ENCODE assay signal across 17 cellular contexts in genomic region chr11:96179905-96180304, GRCh38.
DNase-seq lines count a peak whose midpoint lies in the region; ATAC-seq and TF ChIP-seq lines count a peak whose summit lies in the region.
"Had no signal": no experiment of that assay in that cellular context is flagged by ENCODE, and none has a peak within 500 bp of the region (broad histone marks: within the 10 kb centered on the region; RNA-seq: fewer than 3 reads in every experiment).

No MANE protein-coding gene starts in this region.

- H3K4me1 Mint-ChIP-seq in activated naive CD4-positive, alpha-beta T cell treated with anti-CD3 and anti-CD28 coated beads, Interleukin-2, amount 50 U/mL, for 24 hours, result peaks cover 91% of the 10 kb centered on the region
- peaks cover 73% of the 10 kb centered on the region for H3K4me1 Mint-ChIP-seq in WTC11
- peaks cover 20% of the 10 kb centered on the region for H3K4me1 Mint-ChIP-seq in activated T-helper 2 cell treated with anti-CD3 and anti-CD28 coated beads, Interferon-gamma antibody, Interleukin-2, Interleukin-4, amounts not matched to agents 10 μg/mL and 5 μg/mL and 100 μg/mL, durations not matched to agents 14 hours and 24 hours and 36 hours (ENCODE audit: low read depth)

- intact Hi-C loops in activated T-helper 2 cell treated with anti-CD3 and anti-CD28 coated beads, Interferon-gamma antibody, Interleukin-2, Interleukin-4, amounts not matched to agents 10 μg/mL and 5 μg/mL and 100 μg/mL, durations not matched to agents 14 hours and 24 hours and 36 hours (cut with micrococcal nuclease), result no loop called here

- no peak overlapping the region for H3K4me3 ChIP-seq in neural cell (ENCODE audit: low read length)
- H3K4me3 ChIP-seq: A549, lower lobe of right lung had no signal

- no peak overlapping the region for H3K4me2 ChIP-seq in neural cell (ENCODE audit: low read length)
- H3K4me2 ChIP-seq: A549 had no signal

- peak; percentile 33 for ATAC-seq in HG02610 (IDR thresholded peaks at IDR 0.05; ENCODE audit: unreplicated experiment)
- peak; percentile 36 for ATAC-seq in WTC11
- ATAC-seq: A549; activated CD8-positive, alpha-beta memory T cell treated with anti-CD3 and anti-CD28 coated beads, Interleukin-2, amount 10 ng/mL, durations not matched to agents 7 days and 5 days; esophagus mucosa; lower lobe of right lung; natural killer cell treated with Interleukin-12 subunit alpha and Interleukin-12 subunit beta and Interleukin-15 and Interleukin-18, amount 100 ng/mL, for 72 hours; stimulated activated naive CD8-positive, alpha-beta T cell treated with anti-CD3 and anti-CD28 coated beads, Interleukin-15, amount 100 ng/mL, for 72 hours had no signal

- no peak for DNase-seq in activated naive CD4-positive, alpha-beta T cell treated with Interleukin-2 at 50 U/mL for 16 hours
- DNase-seq in WTC11 (ENCODE audit: low spot score), result no peak
- DNase-seq in activated T-helper 2 cell treated with anti-CD3 and anti-CD28 coated beads, Interferon-gamma antibody, Interleukin-2, Interleukin-4, amounts not matched to agents 10 μg/mL and 5 μg/mL and 100 μg/mL, durations not matched to agents 14 hours and 24 hours and 36 hours (ENCODE audit: low spot score), result no peak
- DNase-seq in central memory CD4-positive, alpha-beta T cell, result no peak
- no peak for DNase-seq in pons (ENCODE audit: low spot score)
- DNase-seq: activated CD8-positive, alpha-beta memory T cell treated with anti-CD3 and anti-CD28 coated beads, Interleukin-2, amount 10 ng/mL, durations not matched to agents 7 days and 5 days; activated naive CD4-positive, alpha-beta T cell treated with anti-CD3 and anti-CD28 coated beads for 36 hours; lower lobe of right lung; NCI-H1436 treated with DMSO at 0.1 percent for 48 hours; stimulated activated naive CD8-positive, alpha-beta T cell treated with anti-CD3 and anti-CD28 coated beads, Interleukin-15, amount 100 ng/mL, for 72 hours had no signal

- H3K36me3 ChIP-seq in neural cell (ENCODE audit: insufficient read depth, low read length), result no peaks in the 10 kb centered on the region
- H3K36me3 ChIP-seq: lower lobe of right lung had no signal

- POLR2A ChIA-PET in WTC11 (lab: Charles Lee), result interaction anchor here (0.7 kb wide), 1 partner anchor 26 kb away, joined by 3 read pairs; no protein-coding TSS in a partner anchor

- H3K27ac Mint-ChIP-seq in activated naive CD4-positive, alpha-beta T cell treated with anti-CD3 and anti-CD28 coated beads, Interleukin-2, amount 50 U/mL, for 24 hours, result peak overlapping the region; percentile 72
- H3K27ac Mint-ChIP-seq in WTC11, result peak overlapping the region; percentile 55
- H3K27ac Mint-ChIP-seq in activated T-helper 2 cell treated with anti-CD3 and anti-CD28 coated beads, Interferon-gamma antibody, Interleukin-2, Interleukin-4, amounts not matched to agents 10 μg/mL and 5 μg/mL and 100 μg/mL, durations not matched to agents 14 hours and 24 hours and 36 hours, result no peak overlapping the region
- H3K27ac Mint-ChIP-seq: activated CD8-positive, alpha-beta memory T cell treated with anti-CD3 and anti-CD28 coated beads, Interleukin-2, amount 10 ng/mL, durations not matched to agents 7 days and 5 days; activated naive CD4-positive, alpha-beta T cell treated with anti-CD3 and anti-CD28 coated beads for 36 hours had no signal

- TF ChIP-seq EP300 in neural cell (conservative IDR thresholded peaks at IDR 0.05; ENCODE audit: poor library complexity, severe bottlenecking), result no peak

- H3K27ac ChIP-seq in neural cell (ENCODE audit: low read length), result peak overlapping the region; percentile 76
- H3K27ac ChIP-seq: A549, lower lobe of right lung had no signal

- no peak overlapping the region for H2AFZ ChIP-seq in neural cell (ENCODE audit: low read depth, low read length)

- H3K36me3 Mint-ChIP-seq in activated naive CD4-positive, alpha-beta T cell treated with anti-CD3 and anti-CD28 coated beads, Interleukin-2, amount 50 U/mL, for 24 hours, result peaks cover 27% of the 10 kb centered on the region
- H3K36me3 Mint-ChIP-seq in WTC11, result no peaks in the 10 kb centered on the region; the same call in 1 of the 2 replicates
- peaks cover 25% of the 10 kb centered on the region for H3K36me3 Mint-ChIP-seq in activated T-helper 2 cell treated with anti-CD3 and anti-CD28 coated beads, Interferon-gamma antibody, Interleukin-2, Interleukin-4, amounts not matched to agents 10 μg/mL and 5 μg/mL and 100 μg/mL, durations not matched to agents 14 hours and 24 hours and 36 hours (ENCODE audit: low read depth)
- H3K36me3 Mint-ChIP-seq: natural killer cell treated with Interleukin-12 subunit alpha and Interleukin-12 subunit beta and Interleukin-15 and Interleukin-18, amount 100 ng/mL, for 72 hours had no signal

- no peaks in the 10 kb centered on the region for H3K27me3 ChIP-seq in neural cell (ENCODE audit: insufficient read depth, low read depth, low read length)

- no peaks in the 10 kb centered on the region for H3K9me3 Mint-ChIP-seq in activated naive CD4-positive, alpha-beta T cell treated with anti-CD3 and anti-CD28 coated beads, Interleukin-2, amount 50 U/mL, for 24 hours
- no peaks in the 10 kb centered on the region for H3K9me3 Mint-ChIP-seq in WTC11
- H3K9me3 Mint-ChIP-seq in activated T-helper 2 cell treated with anti-CD3 and anti-CD28 coated beads, Interferon-gamma antibody, Interleukin-2, Interleukin-4, amounts not matched to agents 10 μg/mL and 5 μg/mL and 100 μg/mL, durations not matched to agents 14 hours and 24 hours and 36 hours, result no peaks in the 10 kb centered on the region
- H3K9me3 Mint-ChIP-seq: activated naive CD4-positive, alpha-beta T cell treated with anti-CD3 and anti-CD28 coated beads for 36 hours; CD14-positive monocyte; natural killer cell treated with Interleukin-12 subunit alpha and Interleukin-12 subunit beta and Interleukin-15 and Interleukin-18, amount 100 ng/mL, for 72 hours; stimulated activated naive CD8-positive, alpha-beta T cell treated with anti-CD3 and anti-CD28 coated beads, Interleukin-15, amount 100 ng/mL, for 72 hours had no signal

- H3K79me2 ChIP-seq in neural cell (replicated peaks; ENCODE audit: insufficient read depth, low read length), result no peaks in the 10 kb centered on the region

- H3K9ac ChIP-seq in neural cell (ENCODE audit: low read length), result no peak overlapping the region

- peaks cover 10% of the 10 kb centered on the region for H3F3A ChIP-seq in neural cell (ENCODE audit: insufficient read depth, low read length, poor library complexity, severe bottlenecking)

- no peaks in the 10 kb centered on the region for H3K9me2 ChIP-seq in neural cell (ENCODE audit: insufficient read depth, low read length)

- no peaks in the 10 kb centered on the region for H4K20me1 ChIP-seq in neural cell (ENCODE audit: insufficient read depth)

- H3K4me3 Mint-ChIP-seq in activated naive CD4-positive, alpha-beta T cell treated with anti-CD3 and anti-CD28 coated beads, Interleukin-2, amount 50 U/mL, for 24 hours, result no peak overlapping the region
- H3K4me3 Mint-ChIP-seq in WTC11, result no peak overlapping the region
- no peak overlapping the region for H3K4me3 Mint-ChIP-seq in activated T-helper 2 cell treated with anti-CD3 and anti-CD28 coated beads, Interferon-gamma antibody, Interleukin-2, Interleukin-4, amounts not matched to agents 10 μg/mL and 5 μg/mL and 100 μg/mL, durations not matched to agents 14 hours and 24 hours and 36 hours (ENCODE audit: low read depth)
- H3K4me3 Mint-ChIP-seq: activated CD8-positive, alpha-beta memory T cell treated with anti-CD3 and anti-CD28 coated beads, Interleukin-2, amount 10 ng/mL, durations not matched to agents 7 days and 5 days; activated naive CD4-positive, alpha-beta T cell treated with anti-CD3 and anti-CD28 coated beads for 36 hours; CD14-positive monocyte; natural killer cell treated with Interleukin-12 subunit alpha and Interleukin-12 subunit beta and Interleukin-15 and Interleukin-18, amount 100 ng/mL, for 72 hours; stimulated activated naive CD8-positive, alpha-beta T cell treated with anti-CD3 and anti-CD28 coated beads, Interleukin-15, amount 100 ng/mL, for 72 hours had no signal

- no peak for TF ChIP-seq CTCF in WTC11 (IDR thresholded peaks at IDR 0.05)
- no peak for TF ChIP-seq CTCF in neural cell (IDR thresholded peaks at IDR 0.05; ENCODE audit: poor library complexity, severe bottlenecking)

- CTCF ChIA-PET in WTC11 (lab: Charles Lee), result interaction anchor here (1.8 kb wide), 1 partner anchor 163 kb away, joined by 6 read pairs; the partner anchor contains the start of gene MAML2

- no peak for TF ChIP-seq RAD21 in neural cell (conservative IDR thresholded peaks at IDR 0.05)

- H3K27me3 Mint-ChIP-seq in activated naive CD4-positive, alpha-beta T cell treated with anti-CD3 and anti-CD28 coated beads, Interleukin-2, amount 50 U/mL, for 24 hours, result no peaks in the 10 kb centered on the region
- H3K27me3 Mint-ChIP-seq in WTC11 (ENCODE audit: low read depth), result no peaks in the 10 kb centered on the region
- no peaks in the 10 kb centered on the region for H3K27me3 Mint-ChIP-seq in activated T-helper 2 cell treated with anti-CD3 and anti-CD28 coated beads, Interferon-gamma antibody, Interleukin-2, Interleukin-4, amounts not matched to agents 10 μg/mL and 5 μg/mL and 100 μg/mL, durations not matched to agents 14 hours and 24 hours and 36 hours (ENCODE audit: low read depth)
- H3K27me3 Mint-ChIP-seq: activated CD8-positive, alpha-beta memory T cell treated with anti-CD3 and anti-CD28 coated beads, Interleukin-2, amount 10 ng/mL, durations not matched to agents 7 days and 5 days; natural killer cell treated with Interleukin-12 subunit alpha and Interleukin-12 subunit beta and Interleukin-15 and Interleukin-18, amount 100 ng/mL, for 72 hours; stimulated activated naive CD8-positive, alpha-beta T cell treated with anti-CD3 and anti-CD28 coated beads, Interleukin-15, amount 100 ng/mL, for 72 hours had no signal

- no peaks in the 10 kb centered on the region for H3K9me3 ChIP-seq in neural cell (ENCODE audit: low read length)
- H3K9me3 ChIP-seq: A549, lower lobe of right lung had no signal

TF ChIP-seq in WTC11, 78 proteins besides CTCF, POLR2A, EP300 and RAD21 (continues in another document):
- TF ChIP-seq PRRX2 (CRISPR knock-in tag; IDR thresholded peaks at IDR 0.05), result no peak

TF ChIP-seq in neural cell, 6 proteins besides CTCF, POLR2A, EP300 and RAD21:
- TF ChIP-seq EZH2 (IDR thresholded peaks at IDR 0.05; ENCODE audit: borderline replicate concordance, insufficient read depth, low read length, poor library complexity, severe bottlenecking), result no peak
- TF ChIP-seq MXI1 (conservative IDR thresholded peaks at IDR 0.05; ENCODE audit: poor library complexity, severe bottlenecking), result no peak
- TF ChIP-seq SMC3 (conservative IDR thresholded peaks at IDR 0.05; ENCODE audit: poor library complexity), result no peak
